In genomic region chr2:171160119-171160629, GRCh38 we compare ENCODE assay signal across 8 cellular contexts. TPM values are rescaled to one million over a fixed set of nuclear protein-coding genes. Genes with fewer than 3 reads are reported as not detected.
DNase-seq lines count a peak whose midpoint lies in the region; ATAC-seq, FAIRE-seq and TF ChIP-seq lines count a peak whose summit lies in the region.

No MANE protein-coding gene starts in this region.

- no peak for FAIRE-seq in pancreas (lab: Jason Lieb, UNC)

- DNase-seq in C1 segment of cervical spinal cord (lab: John Stamatoyannopoulos, UW), result peak; percentile 27 to 82 (median 70)
- peak; percentile 50 for DNase-seq in HT1080 (ENCODE audit: low read depth)
- peak; percentile 58 for DNase-seq in RPMI7951 (ENCODE audit: low read depth)
- peak; percentile 72 for DNase-seq in activated naive CD4-positive, alpha-beta T cell treated with anti-CD3 and anti-CD28 coated beads, Interleukin-2, amount 50 U/mL, for 16 hours
- DNase-seq in glutamatergic neuron, result peak; percentile 80
- DNase-seq in pancreas, result peak in 5 of 6 donors; percentile 63 to 88 (median 73)
- DNase-seq in tibial artery, result peak; percentile 59 to 83

- no peak for TF ChIP-seq CTCF in glutamatergic neuron (IDR thresholded peaks at IDR 0.05; ENCODE audit: partially characterized antibody, unreplicated experiment)
- no peak for TF ChIP-seq CTCF in pancreas (IDR thresholded peaks at IDR 0.05)
- TF ChIP-seq CTCF in tibial artery (IDR thresholded peaks at IDR 0.05), result no peak

- peak overlapping the region; percentile 98 for H3K4me3 Mint-ChIP-seq in glutamatergic neuron (ENCODE audit: unreplicated experiment)

- H3K9me3 ChIP-seq in pancreas (no peaks in the 10 kb centered on the region), tibial artery (no peaks in the 10 kb centered on the region)

- ATAC-seq in GM19455 (IDR thresholded peaks at IDR 0.05; ENCODE audit: unreplicated experiment) (peak; percentile 29), pancreas (peak; percentile 49 to 65 (median 55))

- peaks cover 24% of the 10 kb centered on the region for H3K4me1 Mint-ChIP-seq in glutamatergic neuron (ENCODE audit: low read depth, unreplicated experiment)

- H3K4me3 ChIP-seq in pancreas, result peak overlapping the region; percentile 63 to 84 (median 68)
- peak overlapping the region; percentile 96 to 98 for H3K4me3 ChIP-seq in tibial artery

- H3K27me3 ChIP-seq in pancreas, result no peaks in the 10 kb centered on the region
- no peaks in the 10 kb centered on the region for H3K27me3 ChIP-seq in tibial artery

- H3K9me3 Mint-ChIP-seq in glutamatergic neuron (ENCODE audit: unreplicated experiment), result peaks cover 14% of the 10 kb centered on the region

- peaks cover 10% of the 10 kb centered on the region for H3K27me3 Mint-ChIP-seq in glutamatergic neuron (ENCODE audit: unreplicated experiment)

- peaks cover 0 to 26% (median under 1%) of the 10 kb centered on the region in 3 donors for H3K4me1 ChIP-seq in pancreas
- H3K4me1 ChIP-seq in tibial artery, result peaks cover 0 to 21% (median 9%) of the 10 kb centered on the region in 4 donors

- peak overlapping the region; percentile 97 for H3K27ac Mint-ChIP-seq in glutamatergic neuron (ENCODE audit: unreplicated experiment)

- WGBS in pancreas, 2 donors, result 0 to 1% methylated on average over 21 to 49 of the region's 50 CpGs

- intact Hi-C loops in pancreas (cut with DNase I), result loop anchor here in 1 of 3 donors (10.0 kb wide), 1 partner anchor 255 kb away; no protein-coding TSS in a partner anchor
- intact Hi-C loops in tibial artery (cut with DNase I; ENCODE audit: low total_unique reads), result loop anchor here (1.0 to 5.0 kb wide), 2 partner anchors 187 to 257 kb away; no protein-coding TSS in a partner anchor

- no peaks in the 10 kb centered on the region for H3K36me3 ChIP-seq in pancreas
- no peaks in the 10 kb centered on the region for H3K36me3 ChIP-seq in tibial artery

- H3K27ac ChIP-seq in pancreas, result peak overlapping the region; percentile 82 to 96 (median 93)
- peak overlapping the region; percentile 98 to 100 for H3K27ac ChIP-seq in tibial artery

- H3K36me3 Mint-ChIP-seq in glutamatergic neuron (ENCODE audit: unreplicated experiment), result no peaks in the 10 kb centered on the region

RNA-seq across cellular contexts. Expression of gene TLK1, which starts 0.5 kb away (rescaled TPM):
- total RNA-seq in HT1080 (2014; rRNA removed; shearing (Covaris generic)), result 6.9 and 11.7 TPM in 2 replicates
- polyA plus RNA-seq in HT1080 (2015; cell fraction: cytosol; rRNA removed), result 14.3 and 16.5 TPM in 2 replicates
- polyA plus RNA-seq in HT1080 (2015; cell fraction: nucleus; rRNA removed), result 8.6 and 15.4 TPM in 2 replicates
- total RNA-seq in RPMI7951 (2014; rRNA removed; shearing (Covaris generic)), result 10.5 and 13.6 TPM in 2 replicates
- total RNA-seq in glutamatergic neuron (ENCODE audit: unreplicated experiment) (45.7 TPM), pancreas (10 to 100 TPM; 25.8 to 43.4 (median 34.0) TPM)
- polyA plus RNA-seq in pancreas, result 10 to 100 TPM in 1 of 2 donors, 1 to 10 TPM in 1; 9.7 to 11.5 TPM

Comparison
In these comparisons a context has a peak if more than half of its experiments do, and no peak if none do; other contexts are left out.
1. Peak in every context shown above with its lines: DNase-seq, ATAC-seq, H3K4me3 ChIP-seq and H3K27ac ChIP-seq.